ENCODE assay signal across 8 cellular contexts in the genomic region with DNA sequence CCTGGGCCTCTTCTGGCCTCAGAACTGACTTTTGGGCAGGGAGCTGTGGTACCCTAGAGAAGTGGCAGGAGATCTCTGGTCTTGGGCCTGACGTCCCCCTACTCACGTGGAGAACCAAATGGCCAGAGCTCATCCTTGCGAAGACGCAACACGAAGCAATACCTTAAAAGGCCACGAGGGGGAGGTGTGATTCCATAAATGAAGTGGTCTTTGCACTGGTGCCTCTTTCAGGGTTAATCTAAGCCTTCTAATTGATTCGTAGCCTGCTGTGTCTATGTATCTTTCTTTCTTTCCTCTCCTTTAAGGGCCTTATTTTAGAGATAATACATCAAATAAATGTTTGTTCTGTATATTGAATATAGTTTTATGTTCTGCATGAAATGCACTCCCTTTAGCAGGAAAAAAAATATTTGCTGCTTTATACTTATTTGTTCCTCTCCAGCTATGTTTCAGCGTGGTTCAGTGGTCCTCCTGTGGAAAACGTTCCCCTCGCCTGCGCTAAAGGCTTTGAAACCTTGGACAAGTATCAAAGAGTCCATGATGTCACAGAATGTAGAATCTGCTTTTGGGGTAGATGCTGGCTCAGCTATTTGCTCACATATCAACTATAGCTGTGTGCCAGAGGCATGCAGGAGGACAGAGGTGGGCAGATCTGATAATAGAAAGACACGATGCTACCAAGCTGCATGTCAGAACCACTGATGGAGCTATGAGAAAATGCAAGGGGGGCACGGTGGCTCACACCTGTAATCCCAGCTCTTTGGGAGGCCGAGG. TPM values are rescaled to one million over a fixed set of nuclear protein-coding genes. Genes with fewer than 3 reads are reported as not detected.
DNase-seq lines count a peak whose midpoint lies in the region; ATAC-seq and TF ChIP-seq lines count a peak whose summit lies in the region.

No MANE protein-coding gene starts in this region.

- DNase-seq in CMK (ENCODE audit: low read depth) (peak; percentile 37), OCI-M1 (lab: John Stamatoyannopoulos, UW) (peak; percentile 77), activated T-cell treated with anti-CD3 and anti-CD28 coated beads for 4 hours (peak; percentile 66), fibroblast of lung (ENCODE audit: low read depth in 2 of 2) (peak; percentile 56 to 83)
- DNase-seq in Jurkat, Clone E6-1 (ENCODE audit: low read depth, low spot score): peak; percentile 62
- peak; percentile 74 to 77 for DNase-seq in stimulated activated naive CD8-positive, alpha-beta T cell treated with anti-CD3 and anti-CD28 coated beads, Interleukin-15, amount 100 ng/mL, for 72 hours

- no peak for TF ChIP-seq EP300 in neural cell (conservative IDR thresholded peaks at IDR 0.05; ENCODE audit: poor library complexity, severe bottlenecking)

- H3K4me3 Mint-ChIP-seq in stimulated activated naive CD8-positive, alpha-beta T cell treated with anti-CD3 and anti-CD28 coated beads, Interleukin-15, amount 100 ng/mL, for 72 hours: no peak overlapping the region

- no peaks in the 10 kb centered on the region for H3F3A ChIP-seq in neural cell (ENCODE audit: insufficient read depth, low read length, poor library complexity, severe bottlenecking)

- H3K9me3 Mint-ChIP-seq in stimulated activated naive CD8-positive, alpha-beta T cell treated with anti-CD3 and anti-CD28 coated beads, Interleukin-15, amount 100 ng/mL, for 72 hours: peaks cover 0 to 7% of the 10 kb centered on the region in 2 donors

- H3K27me3 ChIP-seq in fibroblast of lung (ENCODE audit: control insufficient read depth, insufficient read depth, low read length) (no peaks in the 10 kb centered on the region), neural cell (ENCODE audit: insufficient read depth, low read depth, low read length) (no peaks in the 10 kb centered on the region)

- no peak overlapping the region for H3K27ac ChIP-seq in fibroblast of lung (ENCODE audit: insufficient read depth, low read length)
- H3K27ac ChIP-seq in neural cell (ENCODE audit: low read length): no peak overlapping the region

- H3K4me2 ChIP-seq in fibroblast of lung (ENCODE audit: extremely low read depth, insufficient read depth, low read length) (no peak overlapping the region), neural cell (ENCODE audit: low read length) (no peak overlapping the region)

- H3K9me3 ChIP-seq in fibroblast of lung (ENCODE audit: control insufficient read depth, insufficient read depth, low read depth, low read length) (no peaks in the 10 kb centered on the region), neural cell (ENCODE audit: low read length) (no peaks in the 10 kb centered on the region)

- peaks cover 6% of the 10 kb centered on the region for H3K4me1 Mint-ChIP-seq in stimulated activated naive CD8-positive, alpha-beta T cell treated with anti-CD3 and anti-CD28 coated beads, Interleukin-15, amount 100 ng/mL, for 72 hours

- no peaks in the 10 kb centered on the region for H3K4me1 ChIP-seq in fibroblast of lung (ENCODE audit: control insufficient read depth, extremely low read depth, insufficient read depth, low read length)

- H3K27ac Mint-ChIP-seq in stimulated activated naive CD8-positive, alpha-beta T cell treated with anti-CD3 and anti-CD28 coated beads, Interleukin-15, amount 100 ng/mL, for 72 hours: no peak overlapping the region

- H4K20me1 ChIP-seq in fibroblast of lung (ENCODE audit: control insufficient read depth, extremely low read depth, insufficient read depth, low read length) (no peaks in the 10 kb centered on the region), neural cell (ENCODE audit: insufficient read depth) (no peaks in the 10 kb centered on the region)

- peaks cover 19% of the 10 kb centered on the region for H3K27me3 Mint-ChIP-seq in stimulated activated naive CD8-positive, alpha-beta T cell treated with anti-CD3 and anti-CD28 coated beads, Interleukin-15, amount 100 ng/mL, for 72 hours

- TF ChIP-seq RAD21 in neural cell (conservative IDR thresholded peaks at IDR 0.05): peak; percentile 70

- H3K36me3 ChIP-seq in fibroblast of lung (ENCODE audit: control insufficient read depth, insufficient read depth, low read length) (no peaks in the 10 kb centered on the region), neural cell (ENCODE audit: insufficient read depth, low read length) (no peaks in the 10 kb centered on the region)

- H2AFZ ChIP-seq in fibroblast of lung (ENCODE audit: low read length) (no peak overlapping the region), neural cell (ENCODE audit: low read depth, low read length) (no peak overlapping the region)

- H3K4me3 ChIP-seq in Jurkat, Clone E6-1 (ENCODE audit: low read length): no peak overlapping the region
- H3K4me3 ChIP-seq in fibroblast of lung (replicated peaks in 1 of 4; ENCODE audit: control extremely low read depth in 1 of 4, insufficient read depth in 1 of 4, low read depth in 3 of 4, low read length in 4 of 4): no peak overlapping the region
- no peak overlapping the region for H3K4me3 ChIP-seq in neural cell (ENCODE audit: low read length)

- H3K9ac ChIP-seq in fibroblast of lung (ENCODE audit: insufficient read depth, low read length) (no peak overlapping the region), neural cell (ENCODE audit: low read length) (no peak overlapping the region)

- no peaks in the 10 kb centered on the region for H3K79me2 ChIP-seq in fibroblast of lung (ENCODE audit: control insufficient read depth, insufficient read depth, low read length)
- no peaks in the 10 kb centered on the region for H3K79me2 ChIP-seq in neural cell (replicated peaks; ENCODE audit: insufficient read depth, low read length)

- H3K9me2 ChIP-seq in neural cell (ENCODE audit: insufficient read depth, low read length): no peaks in the 10 kb centered on the region

- TF ChIP-seq CTCF in fibroblast of lung (conservative IDR thresholded peaks at IDR 0.05 in 1 of 2, IDR thresholded peaks at IDR 0.05 in 1 of 2; ENCODE audit: low read depth in 1 of 2, low read length in 2 of 2) (peak; percentile 78 to 89), neural cell (IDR thresholded peaks at IDR 0.05; ENCODE audit: poor library complexity, severe bottlenecking) (peak; percentile 71)

- peak; percentile 82 for ATAC-seq in GM19463 (IDR thresholded peaks at IDR 0.05; ENCODE audit: unreplicated experiment)
- peak; percentile 82 for ATAC-seq in stimulated activated naive CD8-positive, alpha-beta T cell treated with anti-CD3 and anti-CD28 coated beads, Interleukin-15, amount 100 ng/mL, for 72 hours

TF ChIP-seq in neural cell, 6 proteins besides CTCF, POLR2A, EP300 and RAD21:
- TF ChIP-seq, protein P1, sequence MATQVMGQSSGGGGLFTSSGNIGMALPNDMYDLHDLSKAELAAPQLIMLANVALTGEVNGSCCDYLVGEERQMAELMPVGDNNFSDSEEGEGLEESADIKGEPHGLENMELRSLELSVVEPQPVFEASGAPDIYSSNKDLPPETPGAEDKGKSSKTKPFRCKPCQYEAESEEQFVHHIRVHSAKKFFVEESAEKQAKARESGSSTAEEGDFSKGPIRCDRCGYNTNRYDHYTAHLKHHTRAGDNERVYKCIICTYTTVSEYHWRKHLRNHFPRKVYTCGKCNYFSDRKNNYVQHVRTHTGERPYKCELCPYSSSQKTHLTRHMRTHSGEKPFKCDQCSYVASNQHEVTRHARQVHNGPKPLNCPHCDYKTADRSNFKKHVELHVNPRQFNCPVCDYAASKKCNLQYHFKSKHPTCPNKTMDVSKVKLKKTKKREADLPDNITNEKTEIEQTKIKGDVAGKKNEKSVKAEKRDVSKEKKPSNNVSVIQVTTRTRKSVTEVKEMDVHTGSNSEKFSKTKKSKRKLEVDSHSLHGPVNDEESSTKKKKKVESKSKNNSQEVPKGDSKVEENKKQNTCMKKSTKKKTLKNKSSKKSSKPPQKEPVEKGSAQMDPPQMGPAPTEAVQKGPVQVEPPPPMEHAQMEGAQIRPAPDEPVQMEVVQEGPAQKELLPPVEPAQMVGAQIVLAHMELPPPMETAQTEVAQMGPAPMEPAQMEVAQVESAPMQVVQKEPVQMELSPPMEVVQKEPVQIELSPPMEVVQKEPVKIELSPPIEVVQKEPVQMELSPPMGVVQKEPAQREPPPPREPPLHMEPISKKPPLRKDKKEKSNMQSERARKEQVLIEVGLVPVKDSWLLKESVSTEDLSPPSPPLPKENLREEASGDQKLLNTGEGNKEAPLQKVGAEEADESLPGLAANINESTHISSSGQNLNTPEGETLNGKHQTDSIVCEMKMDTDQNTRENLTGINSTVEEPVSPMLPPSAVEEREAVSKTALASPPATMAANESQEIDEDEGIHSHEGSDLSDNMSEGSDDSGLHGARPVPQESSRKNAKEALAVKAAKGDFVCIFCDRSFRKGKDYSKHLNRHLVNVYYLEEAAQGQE (IDR thresholded peaks at IDR 0.05; ENCODE audit: borderline replicate concordance): no peak
- peak; percentile 67 for TF ChIP-seq SMC3 (conservative IDR thresholded peaks at IDR 0.05; ENCODE audit: poor library complexity)
TF ChIP-seq in neural cell: peak in this region for 1.

RNA-seq across cellular contexts. Expression of a gene that starts 41.0 kb away (rescaled TPM):
- not detected for polyA plus RNA-seq in Jurkat, Clone E6-1 (2012; ENCODE audit: insufficient read depth, insufficient read length)
- not detected in 2 replicates for total RNA-seq in fibroblast of lung
- polyA plus RNA-seq in fibroblast of lung: not detected in 2 replicates
- not detected in 2 replicates for polyA plus RNA-seq in fibroblast of lung (2012)
- polyA minus RNA-seq in fibroblast of lung (ENCODE audit: low replicate concordance): not detected in 2 replicates
- not detected in 2 replicates for polyA plus RNA-seq in neural cell
- not detected in 2 replicates for polyA minus RNA-seq in neural cell
